Comparison of ENCODE assay signal across 22 cellular contexts in the genomic region with DNA sequence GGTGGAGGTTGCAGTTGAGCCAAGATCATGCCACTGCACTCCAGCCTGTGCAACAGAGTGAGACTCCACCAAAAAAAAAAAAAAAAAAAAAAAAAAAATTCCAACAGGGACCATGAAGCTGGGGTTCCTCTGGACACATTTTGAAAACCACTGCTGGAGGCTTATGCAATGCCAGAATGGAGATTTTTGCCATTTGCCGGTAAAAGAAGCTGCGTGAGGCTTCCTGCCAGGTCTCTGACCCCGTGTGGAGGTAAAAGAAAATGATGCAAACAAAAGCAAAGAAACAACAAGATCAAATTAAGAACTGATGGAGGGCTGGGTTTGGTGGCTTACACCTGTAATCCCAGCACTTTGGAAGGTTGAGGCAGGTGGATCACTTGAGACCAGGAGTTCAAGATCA.
"Had no signal": no experiment of that assay in that cellular context is flagged by ENCODE, and none has a peak within 500 bp of the region (broad histone marks: within the 10 kb centered on the region; RNA-seq: fewer than 3 reads in every experiment).

No MANE protein-coding gene starts in this region.

- H3K4me3 Mint-ChIP-seq: mesothelial cell of epicardium, naive B cell had no signal

- H3K36me3 Mint-ChIP-seq: mesothelial cell of epicardium, naive B cell had no signal

- FAIRE-seq: endothelial cell of umbilical vein, frontal cortex, islet of Langerhans, keratinocyte had no signal

- H3K9me3 Mint-ChIP-seq: mesothelial cell of epicardium, naive B cell had no signal

- ATAC-seq: foreskin keratinocyte, gastroesophageal sphincter, heart left ventricle, left cardiac atrium, lower lobe of right lung, mucosa of descending colon had no signal

- H3K4me1 Mint-ChIP-seq: mesothelial cell of epicardium had no signal

- H3K27ac Mint-ChIP-seq: mesothelial cell of epicardium, naive B cell had no signal

- H3K9me3 ChIP-seq: colonic mucosa, esophagus muscularis mucosa, gastroesophageal sphincter, heart left ventricle, left ventricle myocardium inferior, lower lobe of right lung, mucosa of descending colon had no signal

- H3K4me3 ChIP-seq: colonic mucosa, dorsolateral prefrontal cortex, esophagus muscularis mucosa, gastroesophageal sphincter, heart left ventricle, left ventricle myocardium inferior, lower lobe of right lung, mucosa of descending colon had no signal

- H3K4me1 ChIP-seq: colonic mucosa, esophagus muscularis mucosa, gastroesophageal sphincter, heart left ventricle, left ventricle myocardium inferior, lower lobe of right lung had no signal

- H3K27ac ChIP-seq: colonic mucosa, dorsolateral prefrontal cortex, esophagus muscularis mucosa, foreskin keratinocyte, gastroesophageal sphincter, heart left ventricle, left ventricle myocardium inferior, lower lobe of right lung had no signal

- H3K27me3 ChIP-seq: colonic mucosa, foreskin keratinocyte had no signal

- H3K36me3 ChIP-seq: colonic mucosa, esophagus muscularis mucosa, gastroesophageal sphincter, heart left ventricle, left ventricle myocardium inferior, lower lobe of right lung had no signal

- DNase-seq: colonic mucosa; cortex of kidney; dermis blood vessel endothelial cell; dorsolateral prefrontal cortex; effector CD4-positive, alpha-beta T cell; effector memory CD4-positive, alpha-beta T cell; foreskin keratinocyte; heart left ventricle; hippocampal formation; left cardiac atrium; left ventricle myocardium inferior; lower lobe of right lung; mesenchymal stem cell; mucosa of descending colon; naive B cell had no signal
